In the genomic region with DNA sequence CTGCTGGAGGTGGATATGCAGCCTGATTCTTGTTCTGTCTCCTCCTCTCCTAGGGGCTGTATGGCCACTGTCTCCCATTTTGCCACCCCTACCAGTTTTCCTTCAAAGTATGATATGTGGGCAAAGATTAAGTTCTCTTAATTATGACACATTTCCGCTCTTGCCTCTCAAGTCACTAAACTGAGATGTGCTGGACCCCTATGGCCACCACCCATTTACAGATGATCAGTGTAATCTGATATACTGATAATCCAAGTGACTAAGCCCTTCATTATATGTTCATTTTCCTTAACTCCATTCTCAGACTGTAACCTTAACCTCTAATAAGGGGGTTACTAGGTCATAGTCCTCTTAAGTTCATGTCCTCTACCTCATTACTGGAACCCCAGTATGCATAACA, we compare ENCODE assay signal across 1 cellular context.
TF ChIP-seq lines count a peak whose summit lies in the region.

No MANE protein-coding gene starts in this region.

TF ChIP-seq in GM23338, 12 proteins besides CTCF, POLR2A, EP300 and RAD21 (continued from another document):
- TF ChIP-seq, protein P1, sequence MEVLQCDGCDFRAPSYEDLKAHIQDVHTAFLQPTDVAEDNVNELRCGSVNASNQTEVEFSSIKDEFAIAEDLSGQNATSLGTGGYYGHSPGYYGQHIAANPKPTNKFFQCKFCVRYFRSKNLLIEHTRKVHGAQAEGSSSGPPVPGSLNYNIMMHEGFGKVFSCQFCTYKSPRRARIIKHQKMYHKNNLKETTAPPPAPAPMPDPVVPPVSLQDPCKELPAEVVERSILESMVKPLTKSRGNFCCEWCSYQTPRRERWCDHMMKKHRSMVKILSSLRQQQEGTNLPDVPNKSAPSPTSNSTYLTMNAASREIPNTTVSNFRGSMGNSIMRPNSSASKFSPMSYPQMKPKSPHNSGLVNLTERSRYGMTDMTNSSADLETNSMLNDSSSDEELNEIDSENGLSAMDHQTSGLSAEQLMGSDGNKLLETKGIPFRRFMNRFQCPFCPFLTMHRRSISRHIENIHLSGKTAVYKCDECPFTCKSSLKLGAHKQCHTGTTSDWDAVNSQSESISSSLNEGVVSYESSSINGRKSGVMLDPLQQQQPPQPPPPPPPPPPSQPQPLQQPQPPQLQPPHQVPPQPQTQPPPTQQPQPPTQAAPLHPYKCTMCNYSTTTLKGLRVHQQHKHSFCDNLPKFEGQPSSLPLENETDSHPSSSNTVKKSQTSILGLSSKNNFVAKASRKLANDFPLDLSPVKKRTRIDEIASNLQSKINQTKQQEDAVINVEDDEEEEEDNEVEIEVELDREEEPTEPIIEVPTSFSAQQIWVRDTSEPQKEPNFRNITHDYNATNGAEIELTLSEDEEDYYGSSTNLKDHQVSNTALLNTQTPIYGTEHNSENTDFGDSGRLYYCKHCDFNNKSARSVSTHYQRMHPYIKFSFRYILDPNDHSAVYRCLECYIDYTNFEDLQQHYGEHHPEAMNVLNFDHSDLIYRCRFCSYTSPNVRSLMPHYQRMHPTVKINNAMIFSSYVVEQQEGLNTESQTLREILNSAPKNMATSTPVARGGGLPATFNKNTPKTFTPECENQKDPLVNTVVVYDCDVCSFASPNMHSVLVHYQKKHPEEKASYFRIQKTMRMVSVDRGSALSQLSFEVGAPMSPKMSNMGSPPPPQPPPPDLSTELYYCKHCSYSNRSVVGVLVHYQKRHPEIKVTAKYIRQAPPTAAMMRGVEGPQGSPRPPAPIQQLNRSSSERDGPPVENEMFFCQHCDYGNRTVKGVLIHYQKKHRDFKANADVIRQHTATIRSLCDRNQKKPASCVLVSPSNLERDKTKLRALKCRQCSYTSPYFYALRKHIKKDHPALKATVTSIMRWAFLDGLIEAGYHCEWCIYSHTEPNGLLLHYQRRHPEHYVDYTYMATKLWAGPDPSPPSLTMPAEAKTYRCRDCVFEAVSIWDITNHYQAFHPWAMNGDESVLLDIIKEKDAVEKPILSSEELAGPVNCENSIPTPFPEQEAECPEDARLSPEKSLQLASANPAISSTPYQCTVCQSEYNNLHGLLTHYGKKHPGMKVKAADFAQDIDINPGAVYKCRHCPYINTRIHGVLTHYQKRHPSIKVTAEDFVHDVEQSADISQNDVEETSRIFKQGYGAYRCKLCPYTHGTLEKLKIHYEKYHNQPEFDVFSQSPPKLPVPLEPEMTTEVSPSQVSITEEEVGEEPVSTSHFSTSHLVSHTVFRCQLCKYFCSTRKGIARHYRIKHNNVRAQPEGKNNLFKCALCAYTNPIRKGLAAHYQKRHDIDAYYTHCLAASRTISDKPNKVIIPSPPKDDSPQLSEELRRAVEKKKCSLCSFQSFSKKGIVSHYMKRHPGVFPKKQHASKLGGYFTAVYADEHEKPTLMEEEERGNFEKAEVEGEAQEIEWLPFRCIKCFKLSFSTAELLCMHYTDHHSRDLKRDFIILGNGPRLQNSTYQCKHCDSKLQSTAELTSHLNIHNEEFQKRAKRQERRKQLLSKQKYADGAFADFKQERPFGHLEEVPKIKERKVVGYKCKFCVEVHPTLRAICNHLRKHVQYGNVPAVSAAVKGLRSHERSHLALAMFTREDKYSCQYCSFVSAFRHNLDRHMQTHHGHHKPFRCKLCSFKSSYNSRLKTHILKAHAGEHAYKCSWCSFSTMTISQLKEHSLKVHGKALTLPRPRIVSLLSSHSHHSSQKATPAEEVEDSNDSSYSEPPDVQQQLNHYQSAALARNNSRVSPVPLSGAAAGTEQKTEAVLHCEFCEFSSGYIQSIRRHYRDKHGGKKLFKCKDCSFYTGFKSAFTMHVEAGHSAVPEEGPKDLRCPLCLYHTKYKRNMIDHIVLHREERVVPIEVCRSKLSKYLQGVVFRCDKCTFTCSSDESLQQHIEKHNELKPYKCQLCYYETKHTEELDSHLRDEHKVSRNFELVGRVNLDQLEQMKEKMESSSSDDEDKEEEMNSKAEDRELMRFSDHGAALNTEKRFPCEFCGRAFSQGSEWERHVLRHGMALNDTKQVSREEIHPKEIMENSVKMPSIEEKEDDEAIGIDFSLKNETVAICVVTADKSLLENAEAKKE (CRISPR knock-in tag; IDR thresholded peaks at IDR 0.05), result no peak
- TF ChIP-seq, protein P2, sequence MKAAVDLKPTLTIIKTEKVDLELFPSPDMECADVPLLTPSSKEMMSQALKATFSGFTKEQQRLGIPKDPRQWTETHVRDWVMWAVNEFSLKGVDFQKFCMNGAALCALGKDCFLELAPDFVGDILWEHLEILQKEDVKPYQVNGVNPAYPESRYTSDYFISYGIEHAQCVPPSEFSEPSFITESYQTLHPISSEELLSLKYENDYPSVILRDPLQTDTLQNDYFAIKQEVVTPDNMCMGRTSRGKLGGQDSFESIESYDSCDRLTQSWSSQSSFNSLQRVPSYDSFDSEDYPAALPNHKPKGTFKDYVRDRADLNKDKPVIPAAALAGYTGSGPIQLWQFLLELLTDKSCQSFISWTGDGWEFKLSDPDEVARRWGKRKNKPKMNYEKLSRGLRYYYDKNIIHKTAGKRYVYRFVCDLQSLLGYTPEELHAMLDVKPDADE (IDR thresholded peaks at IDR 0.05), result no peak
- no peak for TF ChIP-seq JUNB (IDR thresholded peaks at IDR 0.05; ENCODE audit: unreplicated experiment)
- no peak for TF ChIP-seq ZNF331 (CRISPR knock-in tag; IDR thresholded peaks at IDR 0.05; ENCODE audit: low read depth)
- TF ChIP-seq ZNF114 (CRISPR knock-in tag; IDR thresholded peaks at IDR 0.05), result no peak
- no peak for TF ChIP-seq POLR2AphosphoS5 (IDR thresholded peaks at IDR 0.05; ENCODE audit: low read depth)
- TF ChIP-seq EZH2phosphoT487 (IDR thresholded peaks at IDR 0.05; ENCODE audit: unreplicated experiment), result no peak
- TF ChIP-seq EZH2 (IDR thresholded peaks at IDR 0.05; ENCODE audit: low read depth, unreplicated experiment), result no peak
- TF ChIP-seq, protein P3, sequence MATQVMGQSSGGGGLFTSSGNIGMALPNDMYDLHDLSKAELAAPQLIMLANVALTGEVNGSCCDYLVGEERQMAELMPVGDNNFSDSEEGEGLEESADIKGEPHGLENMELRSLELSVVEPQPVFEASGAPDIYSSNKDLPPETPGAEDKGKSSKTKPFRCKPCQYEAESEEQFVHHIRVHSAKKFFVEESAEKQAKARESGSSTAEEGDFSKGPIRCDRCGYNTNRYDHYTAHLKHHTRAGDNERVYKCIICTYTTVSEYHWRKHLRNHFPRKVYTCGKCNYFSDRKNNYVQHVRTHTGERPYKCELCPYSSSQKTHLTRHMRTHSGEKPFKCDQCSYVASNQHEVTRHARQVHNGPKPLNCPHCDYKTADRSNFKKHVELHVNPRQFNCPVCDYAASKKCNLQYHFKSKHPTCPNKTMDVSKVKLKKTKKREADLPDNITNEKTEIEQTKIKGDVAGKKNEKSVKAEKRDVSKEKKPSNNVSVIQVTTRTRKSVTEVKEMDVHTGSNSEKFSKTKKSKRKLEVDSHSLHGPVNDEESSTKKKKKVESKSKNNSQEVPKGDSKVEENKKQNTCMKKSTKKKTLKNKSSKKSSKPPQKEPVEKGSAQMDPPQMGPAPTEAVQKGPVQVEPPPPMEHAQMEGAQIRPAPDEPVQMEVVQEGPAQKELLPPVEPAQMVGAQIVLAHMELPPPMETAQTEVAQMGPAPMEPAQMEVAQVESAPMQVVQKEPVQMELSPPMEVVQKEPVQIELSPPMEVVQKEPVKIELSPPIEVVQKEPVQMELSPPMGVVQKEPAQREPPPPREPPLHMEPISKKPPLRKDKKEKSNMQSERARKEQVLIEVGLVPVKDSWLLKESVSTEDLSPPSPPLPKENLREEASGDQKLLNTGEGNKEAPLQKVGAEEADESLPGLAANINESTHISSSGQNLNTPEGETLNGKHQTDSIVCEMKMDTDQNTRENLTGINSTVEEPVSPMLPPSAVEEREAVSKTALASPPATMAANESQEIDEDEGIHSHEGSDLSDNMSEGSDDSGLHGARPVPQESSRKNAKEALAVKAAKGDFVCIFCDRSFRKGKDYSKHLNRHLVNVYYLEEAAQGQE (IDR thresholded peaks at IDR 0.05; ENCODE audit: unreplicated experiment), result no peak
- no peak for TF ChIP-seq NANOG (IDR thresholded peaks at IDR 0.05; ENCODE audit: borderline replicate concordance)
